ENCODE assay signal across 8 cellular contexts in the genomic region with DNA sequence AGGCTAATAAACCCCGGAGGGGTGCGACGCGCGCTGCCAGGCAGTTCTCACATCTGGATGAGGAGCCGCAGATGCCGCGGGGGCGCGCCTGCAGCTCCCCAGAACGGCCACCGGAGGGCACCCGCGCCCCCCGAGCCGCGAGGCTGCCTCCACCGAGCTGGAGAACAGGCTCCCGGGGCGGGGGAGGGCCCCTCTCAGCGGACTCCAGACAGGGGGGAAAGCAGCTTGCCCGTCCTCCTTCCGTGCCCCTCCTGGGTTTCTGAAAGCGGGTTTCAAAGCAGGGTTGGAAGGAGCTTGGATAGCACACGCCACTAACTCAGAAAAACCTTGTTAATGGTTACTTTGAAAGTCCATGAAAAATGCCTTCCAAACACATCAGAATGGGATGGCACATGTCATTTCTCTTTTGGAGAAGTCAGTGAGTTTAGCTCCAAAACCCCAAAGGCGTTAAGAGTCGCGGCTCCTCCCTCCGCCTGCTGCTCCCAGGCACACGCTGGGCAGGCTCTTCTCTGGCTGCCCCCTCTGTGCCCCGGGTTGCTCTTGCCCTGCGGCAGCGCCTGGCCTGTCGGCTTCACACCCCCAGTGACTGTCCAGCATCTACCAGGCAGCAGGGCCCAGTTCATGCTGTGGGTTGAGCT.
DNase-seq lines count a peak whose midpoint lies in the region; ATAC-seq, FAIRE-seq and TF ChIP-seq lines count a peak whose summit lies in the region.

No MANE protein-coding gene starts in this region.

- no peak overlapping the region for H2BK12ac ChIP-seq in H1 (ENCODE audit: low read depth, low read length)

- no peak overlapping the region for H3K56ac ChIP-seq in H1 (replicated peaks; ENCODE audit: insufficient read length, low read depth, low read length)

- H3K27ac ChIP-seq in H1 (ENCODE audit: low read depth, low read length) (no peak overlapping the region), muscle layer of colon (ENCODE audit: low read depth, low read length) (no peak overlapping the region), uterus (no peak overlapping the region)

- H3K23ac ChIP-seq in H1 (ENCODE audit: insufficient read length): no peak overlapping the region

- TF ChIP-seq CTCF in H1 (IDR thresholded peaks at IDR 0.05; ENCODE audit: control extremely low read depth in 1 of 3, insufficient read depth in 1 of 3, low read depth in 1 of 3, low read length in 3 of 3) (peak; percentile 77 to 93 (median 81)), uterus (IDR thresholded peaks at IDR 0.05) (peak; percentile 48 to 73 (median 58))

- no peak overlapping the region for H2AFZ ChIP-seq in H1 (ENCODE audit: low read length)

- no peak overlapping the region for H2BK120ac ChIP-seq in H1 (replicated peaks; ENCODE audit: low read depth, low read length)

- intact Hi-C loops in uterus (cut with DNase I; ENCODE audit: low total_unique reads): no loop called here

- 0 out of 3 replicates have a peak, but pooled peaks of 1 of the 2 experiments have one; percentile 30 for TF ChIP-seq EP300 in H1 (IDR thresholded peaks at IDR 0.05; ENCODE audit: borderline replicate concordance in 1 of 2, low read depth in 2 of 2, low read length in 2 of 2)

- CTCF ChIA-PET in H1 (lab: Charles Lee; ENCODE audit: partially characterized antibody): interaction anchor here (0.6 to 11.9 kb wide), 42 partner anchors 7 to 1255 kb away, joined by 3 to 115 read pairs (median 3); no protein-coding TSS in a partner anchor

- peak overlapping the region; percentile 83 for H4K91ac ChIP-seq in H1 (replicated peaks; ENCODE audit: insufficient read length, low read length)

- H3K9me3 ChIP-seq in H1 (ENCODE audit: insufficient read depth in 2 of 2, low read depth in 1 of 2, low read length in 1 of 2): no peaks in the 10 kb centered on the region
- no peaks in the 10 kb centered on the region for H3K9me3 ChIP-seq in muscle layer of colon (ENCODE audit: low read length)
- H3K9me3 ChIP-seq in uterus: no peaks in the 10 kb centered on the region

- peak; percentile 70 to 80 for TF ChIP-seq RAD21 in H1 (IDR thresholded peaks at IDR 0.05 in 1 of 2, conservative IDR thresholded peaks at IDR 0.05 in 1 of 2; ENCODE audit: low read depth in 2 of 2, low read length in 2 of 2)

- POLR2A ChIA-PET in H1 (lab: Charles Lee; ENCODE audit: partially characterized antibody): interaction anchor here (0.7 kb wide), 1 partner anchor 11 kb away, joined by 3 read pairs; no protein-coding TSS in a partner anchor

- no peaks in the 10 kb centered on the region for H3K79me2 ChIP-seq in H1 (ENCODE audit: control insufficient read depth in 1 of 2, insufficient read depth in 2 of 2, low read length in 2 of 2)

- H3K4me1 ChIP-seq in H1 (replicated peaks in 1 of 4; ENCODE audit: control insufficient read depth in 3 of 4, insufficient read depth in 4 of 4, low read length in 3 of 4) (peaks cover 0 to 11% (median 5%) of the 10 kb centered on the region in 4 experiments; a peak in 4 of 7 replicates), muscle layer of colon (ENCODE audit: insufficient read depth, low read length) (peaks cover 8% of the 10 kb centered on the region), uterus (no peaks in the 10 kb centered on the region)

- 29% methylated on average over 34 of the region's 34 CpGs; no CpG with 5 or more reads in 1 of the 2 experiments for whole genome bisulfite sequencing in H1 (ENCODE audit: extremely low coverage in 1 of 2, insufficient coverage in 1 of 2, insufficient read length in 1 of 2, insufficient replicate concordance in 2 of 2, low coverage in 1 of 2, low lambda C conversion rate in 2 of 2, missing lambda C conversion rate in 1 of 2), 2 experiments

- no peak overlapping the region for H3K18ac ChIP-seq in H1 (ENCODE audit: extremely low read depth, low read length)

- H3K4ac ChIP-seq in H1 (replicated peaks; ENCODE audit: insufficient read length, low read depth, low read length): no peak overlapping the region

- peaks cover 0 to 4% of the 10 kb centered on the region in 2 experiments for H4K20me1 ChIP-seq in H1 (replicated peaks in 1 of 2; ENCODE audit: control insufficient read depth in 1 of 2, insufficient read depth in 2 of 2, low read length in 2 of 2)

- peak overlapping the region; percentile 16 to 58; a peak in 3 of 4 replicates for H3K4me2 ChIP-seq in H1 (ENCODE audit: insufficient read depth in 1 of 2, low read depth in 2 of 2, low read length in 2 of 2)

- peaks cover 2% of the 10 kb centered on the region; the same call in 1 of the 2 replicates for H3K23me2 ChIP-seq in H1 (ENCODE audit: low read depth, low read length)

- peak; percentile 73 for ATAC-seq in GM18907 (IDR thresholded peaks at IDR 0.05; ENCODE audit: unreplicated experiment)
- ATAC-seq in HG03196 (IDR thresholded peaks at IDR 0.05; ENCODE audit: unreplicated experiment): peak; percentile 63
- no peak for ATAC-seq in HG03521 (IDR thresholded peaks at IDR 0.05; ENCODE audit: unreplicated experiment)

- peak; percentile 47 for DNase-seq in COLO829 (ENCODE audit: low spot score)
- DNase-seq in RPMI7951 (ENCODE audit: low read depth): peak; percentile 65
- peak; percentile 23 to 93 for DNase-seq in H1 (ENCODE audit: low read depth in 1 of 2, low spot score in 2 of 2)
- peak in 1 of 2 donors; percentile 38 for DNase-seq in uterus

- H3K4me3 ChIP-seq in H1 (ENCODE audit: extremely low read depth in 1 of 4, insufficient read depth in 2 of 4, low read depth in 3 of 4, low read length in 4 of 4): peak overlapping the region in 3 of 4 experiments; percentile 16 to 46 (median 24); a peak in 4 of 8 replicates
- peak overlapping the region in 1 of 2 donors; percentile 41 for H3K4me3 ChIP-seq in muscle layer of colon (ENCODE audit: low read depth in 1 of 2, low read length in 2 of 2)
- no peak overlapping the region for H3K4me3 ChIP-seq in uterus

- H3K14ac ChIP-seq in H1 (ENCODE audit: insufficient read length): no peak overlapping the region

- H2BK15ac ChIP-seq in H1 (ENCODE audit: low read length): no peak overlapping the region

- H4K5ac ChIP-seq in H1 (ENCODE audit: insufficient read length, low read depth, low read length): no peak overlapping the region

- H2AK5ac ChIP-seq in H1 (ENCODE audit: low read depth, low read length): no peak overlapping the region

- H3K27me3 ChIP-seq in H1 (replicated peaks in 1 of 4; ENCODE audit: control insufficient read depth in 3 of 4, extremely low read depth in 1 of 4, insufficient read depth in 3 of 4, low read length in 3 of 4) (peaks cover 0 to 10% (median 10%) of the 10 kb centered on the region in 4 experiments; a peak in 3 of 7 replicates), muscle layer of colon (ENCODE audit: control insufficient read depth in 1 of 2, insufficient read depth in 2 of 2, low read length in 2 of 2) (peaks cover 0 to 15% of the 10 kb centered on the region in 2 donors), uterus (no peaks in the 10 kb centered on the region)

- H4K8ac ChIP-seq in H1 (ENCODE audit: extremely low read depth, insufficient read depth, low read length): no peak overlapping the region; the same call in 1 of the 2 replicates

- no peaks in the 10 kb centered on the region for H3K79me1 ChIP-seq in H1 (ENCODE audit: low read depth, low read length)

- peak; percentile 74 for FAIRE-seq in H1 (lab: Jason Lieb, UNC)

- TF ChIP-seq POLR2A in H1 (IDR thresholded peaks at IDR 0.05; ENCODE audit: control extremely low read depth in 1 of 2, low read depth in 2 of 2, low read length in 2 of 2) (no peak), uterus (IDR thresholded peaks at IDR 0.05) (no peak)

- H3K36me3 ChIP-seq in H1 (ENCODE audit: control insufficient read depth in 2 of 4, insufficient read depth in 4 of 4, low read length in 3 of 4) (no peaks in the 10 kb centered on the region), muscle layer of colon (ENCODE audit: insufficient read depth, low read length) (no peaks in the 10 kb centered on the region), uterus (no peaks in the 10 kb centered on the region)

- H3K9ac ChIP-seq in H1 (replicated peaks in 1 of 4; ENCODE audit: extremely low read depth in 1 of 4, low read depth in 3 of 4, low read length in 3 of 4): no peak overlapping the region
- H3K9ac ChIP-seq in muscle layer of colon (ENCODE audit: low read length): peak overlapping the region; percentile 21

- H2BK5ac ChIP-seq in H1 (ENCODE audit: low read depth, low read length): no peak overlapping the region

- H2BK20ac ChIP-seq in H1 (ENCODE audit: low read length): no peak overlapping the region

TF ChIP-seq in H1, 55 proteins besides CTCF, POLR2A, EP300 and RAD21 (continues in another document):
- TF ChIP-seq TCF12 (IDR thresholded peaks at IDR 0.05; ENCODE audit: low read depth, low read length): 0 out of 2 replicates have a peak, but pooled peaks have one; percentile 49
- no peak for TF ChIP-seq SIX5 (IDR thresholded peaks at IDR 0.05; ENCODE audit: low read depth, low read length)
- TF ChIP-seq EGR1 (IDR thresholded peaks at IDR 0.05; ENCODE audit: borderline replicate concordance, low read depth, low read length): peak; percentile 65; the same call in 1 of the 2 replicates
- TF ChIP-seq KDM5A (IDR thresholded peaks at IDR 0.05; ENCODE audit: low read length): no peak
- TF ChIP-seq POLR2AphosphoS5 (IDR thresholded peaks at IDR 0.05; ENCODE audit: low read depth, low read length): no peak
- TF ChIP-seq, protein P1, sequence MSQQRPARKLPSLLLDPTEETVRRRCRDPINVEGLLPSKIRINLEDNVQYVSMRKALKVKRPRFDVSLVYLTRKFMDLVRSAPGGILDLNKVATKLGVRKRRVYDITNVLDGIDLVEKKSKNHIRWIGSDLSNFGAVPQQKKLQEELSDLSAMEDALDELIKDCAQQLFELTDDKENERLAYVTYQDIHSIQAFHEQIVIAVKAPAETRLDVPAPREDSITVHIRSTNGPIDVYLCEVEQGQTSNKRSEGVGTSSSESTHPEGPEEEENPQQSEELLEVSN (IDR thresholded peaks at IDR 0.05): peak; percentile 76; the same call in 1 of the 2 replicates
- TF ChIP-seq CBX5 (IDR thresholded peaks at IDR 0.05; ENCODE audit: low read depth, low read length): no peak
- TF ChIP-seq KDM4A (IDR thresholded peaks at IDR 0.05; ENCODE audit: low read depth, low read length, severe bottlenecking): no peak
- TF ChIP-seq, protein P2, sequence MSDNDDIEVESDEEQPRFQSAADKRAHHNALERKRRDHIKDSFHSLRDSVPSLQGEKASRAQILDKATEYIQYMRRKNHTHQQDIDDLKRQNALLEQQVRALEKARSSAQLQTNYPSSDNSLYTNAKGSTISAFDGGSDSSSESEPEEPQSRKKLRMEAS (IDR thresholded peaks at IDR 0.05): peak; percentile 31; the same call in 1 of the 2 replicates

Comparison
In these comparisons a context has a peak if more than half of its experiments do, and no peak if none do; other contexts are left out.
1. H3K4me3 ChIP-seq: peak in H1 (3 of 4); none in uterus (0 of 2).